ENCODE assay signal across 20 cellular contexts in the genomic region with DNA sequence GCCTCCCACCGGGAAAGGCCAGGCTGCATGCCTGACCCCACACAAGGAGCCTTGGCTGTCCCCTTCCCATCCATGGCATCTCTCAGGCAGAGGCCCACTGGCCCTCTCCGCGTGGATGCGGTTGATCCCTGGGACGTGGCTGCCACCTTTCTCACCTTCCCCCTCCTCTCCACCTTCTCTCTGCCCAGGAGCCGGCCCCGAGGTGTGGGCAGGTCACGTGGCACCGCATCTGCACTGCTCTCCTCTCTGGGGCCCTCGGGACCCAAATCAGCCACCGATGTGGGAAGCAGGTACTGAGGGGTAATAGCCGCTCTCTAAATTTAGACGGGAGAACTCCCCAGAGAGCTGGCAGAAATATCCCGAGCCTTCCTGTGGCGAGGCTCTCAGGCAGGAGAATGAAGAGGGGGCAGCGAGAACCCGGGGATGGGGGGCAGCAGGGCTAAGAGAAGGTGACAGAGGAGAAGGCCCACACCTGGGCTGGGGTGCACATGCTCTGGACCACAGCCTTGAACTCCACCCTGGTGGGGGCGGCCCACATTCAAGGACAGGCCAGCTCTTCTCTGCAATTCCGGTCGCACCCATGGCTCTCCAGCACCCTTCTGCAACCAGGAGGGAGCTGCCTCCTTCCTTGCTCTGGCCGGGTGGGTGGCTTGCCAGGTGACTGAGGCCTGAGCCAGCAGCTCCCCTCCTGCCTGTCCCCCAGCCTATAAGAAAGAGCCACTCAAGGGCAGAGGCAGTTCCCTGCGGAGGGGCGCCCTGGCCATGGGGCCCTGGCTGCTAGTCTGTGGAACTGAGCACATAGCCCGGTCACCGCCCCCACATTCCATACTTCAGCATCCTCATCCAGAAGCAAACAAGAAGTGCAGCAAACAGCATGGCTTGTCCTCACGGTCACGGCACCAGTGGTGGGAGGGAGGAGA. TPM values are rescaled to one million over a fixed set of nuclear protein-coding genes. Genes with fewer than 3 reads are reported as not detected.
"Had no signal": no experiment of that assay in that cellular context is flagged by ENCODE, and none has a peak within 500 bp of the region (broad histone marks: within the 10 kb centered on the region; RNA-seq: fewer than 3 reads in every experiment).

No MANE protein-coding gene starts in this region.

- H3K4me3 ChIP-seq: breast epithelium, lower lobe of right lung, skin epidermis, transverse colon had no signal

- ATAC-seq: activated naive CD8-positive, alpha-beta T cell treated with anti-CD3 and anti-CD28 coated beads, Interleukin-2, amount 50 U/mL, for 24 hours; left cardiac atrium; lower lobe of right lung; stimulated activated naive CD8-positive, alpha-beta T cell treated with anti-CD3 and anti-CD28 coated beads, Interleukin-15, Interleukin-2, amounts not matched to agents 100 U/mL and 50 U/mL, for 24 hours had no signal

- H3K9me3 ChIP-seq: breast epithelium, lower lobe of right lung, transverse colon had no signal

- H3K27ac Mint-ChIP-seq: activated naive CD4-positive, alpha-beta T cell treated with anti-CD3 and anti-CD28 coated beads for 36 hours; activated naive CD8-positive, alpha-beta T cell treated with anti-CD3 and anti-CD28 coated beads, Interleukin-2, amount 50 U/mL, for 24 hours; activated T-helper 2 cell treated with anti-CD3 and anti-CD28 coated beads, Interferon-gamma antibody, Interleukin-2, Interleukin-4, amounts not matched to agents 10 μg/mL and 5 μg/mL and 100 μg/mL, durations not matched to agents 14 hours and 24 hours and 36 hours; immature natural killer cell; mesothelial cell of epicardium had no signal

- H3K27ac ChIP-seq: breast epithelium, lower lobe of right lung, skin epidermis, transverse colon, VCaP had no signal

- H3K36me3 ChIP-seq: breast epithelium, lower lobe of right lung, transverse colon had no signal

- DNase-seq: activated CD4-positive, alpha-beta T cell treated with anti-CD3 and anti-CD28 coated beads for 1 hour; activated CD4-positive, alpha-beta T cell treated with anti-CD3 and anti-CD28 coated beads, Interleukin-2, amount 50 U/mL, for 4 hours; activated naive CD4-positive, alpha-beta T cell treated with anti-CD3 and anti-CD28 coated beads for 36 hours; activated naive CD8-positive, alpha-beta T cell treated with anti-CD3 and anti-CD28 coated beads, Interleukin-2, amount 50 U/mL, for 24 hours; activated T-cell treated with anti-CD3 and anti-CD28 coated beads, Interleukin-2, amount 50 U/mL, for 1 hour; dermis blood vessel endothelial cell; immature natural killer cell; left cardiac atrium; lower lobe of right lung; retina; stimulated activated naive CD8-positive, alpha-beta T cell treated with anti-CD3 and anti-CD28 coated beads, Interleukin-15, Interleukin-2, amounts not matched to agents 100 U/mL and 50 U/mL, for 24 hours; transverse colon had no signal

- H3K4me3 Mint-ChIP-seq: activated naive CD4-positive, alpha-beta T cell treated with anti-CD3 and anti-CD28 coated beads for 36 hours; activated naive CD8-positive, alpha-beta T cell treated with anti-CD3 and anti-CD28 coated beads, Interleukin-2, amount 50 U/mL, for 24 hours; immature natural killer cell; mesothelial cell of epicardium had no signal

- H3K4me1 Mint-ChIP-seq: activated naive CD8-positive, alpha-beta T cell treated with anti-CD3 and anti-CD28 coated beads, Interleukin-2, amount 50 U/mL, for 24 hours; immature natural killer cell had no signal

- H3K4me1 ChIP-seq: breast epithelium, lower lobe of right lung had no signal

- H3K36me3 Mint-ChIP-seq: immature natural killer cell, mesothelial cell of epicardium had no signal

- H3K9me3 Mint-ChIP-seq: activated naive CD4-positive, alpha-beta T cell treated with anti-CD3 and anti-CD28 coated beads for 36 hours; activated naive CD8-positive, alpha-beta T cell treated with anti-CD3 and anti-CD28 coated beads, Interleukin-2, amount 50 U/mL, for 24 hours; activated T-helper 2 cell treated with anti-CD3 and anti-CD28 coated beads, Interferon-gamma antibody, Interleukin-2, Interleukin-4, amounts not matched to agents 10 μg/mL and 5 μg/mL and 100 μg/mL, durations not matched to agents 14 hours and 24 hours and 36 hours had no signal

RNA-seq across cellular contexts. Expression of a gene that starts 9.6 kb away (rescaled TPM):
- total RNA-seq: aorta; left cardiac atrium; lower lobe of right lung; myocyte; T-helper 1 cell treated with Interleukin-12 subunit alpha and Interleukin-12 subunit beta and Interleukin-4 antibody, amounts not matched to agents 30 ng/mL and 1 ng/mL, for 36 hours; transverse colon had no signal
- polyA plus RNA-seq: aorta, immature natural killer cell had no signal

RNA-seq across cellular contexts. Expression of a gene that starts 36.2 kb away (rescaled TPM):
- total RNA-seq: dermis blood vessel endothelial cell; lower lobe of right lung; T-helper 1 cell treated with Interleukin-12 subunit alpha and Interleukin-12 subunit beta and Interleukin-4 antibody, amounts not matched to agents 30 ng/mL and 1 ng/mL, for 36 hours had no signal
- polyA plus RNA-seq: immature natural killer cell had no signal
